ENCODE assay signal across 18 cellular contexts in genomic region chr3:15303728-15304127, GRCh38. TPM values are rescaled to one million over a fixed set of nuclear protein-coding genes. Genes with fewer than 3 reads are reported as not detected.
DNase-seq lines count a peak whose midpoint lies in the region; ATAC-seq lines count a peak whose summit lies in the region.
"Had no signal": no experiment of that assay in that cellular context is flagged by ENCODE, and none has a peak within 500 bp of the region (broad histone marks: within the 10 kb centered on the region; RNA-seq: fewer than 3 reads in every experiment).

No MANE protein-coding gene starts in this region.

- peak overlapping the region; percentile 60 for H3K4me3 Mint-ChIP-seq in activated T-cell treated with anti-CD3 and anti-CD28 coated beads, Interleukin-2, amount 50 U/mL, for 4 hours
- peak overlapping the region; percentile 53 for H3K4me3 Mint-ChIP-seq in activated CD4-positive, alpha-beta memory T cell treated with anti-CD3 and anti-CD28 coated beads for 36 hours
- peak overlapping the region; percentile 76 for H3K4me3 Mint-ChIP-seq in stimulated activated effector memory CD8-positive, alpha-beta T cell treated with anti-CD3 and anti-CD28 coated beads, Interleukin-12 subunit alpha, Interleukin-12 subunit beta, amount 100 ng/mL, for 72 hours

- H3K27ac Mint-ChIP-seq in activated CD4-positive, alpha-beta memory T cell treated with anti-CD3 and anti-CD28 coated beads for 36 hours, result peak overlapping the region; percentile 88
- H3K27ac Mint-ChIP-seq in stimulated activated effector memory CD8-positive, alpha-beta T cell treated with anti-CD3 and anti-CD28 coated beads, Interleukin-12 subunit alpha, Interleukin-12 subunit beta, amount 100 ng/mL, for 72 hours, result peak overlapping the region; percentile 93

- no peak for ATAC-seq in activated T-cell treated with anti-CD3 and anti-CD28 coated beads, Interleukin-2, amount 50 U/mL, for 4 hours
- ATAC-seq in left cardiac atrium, result peak; percentile 44 to 73
- ATAC-seq in stimulated activated effector memory CD8-positive, alpha-beta T cell treated with anti-CD3 and anti-CD28 coated beads, Interleukin-12 subunit alpha, Interleukin-12 subunit beta, amount 100 ng/mL, for 72 hours, result peak; percentile 6
- ATAC-seq: gastroesophageal sphincter had no signal

- CTCF ChIA-PET in activated CD4-positive, alpha-beta memory T cell treated with anti-CD3 and anti-CD28 coated beads for 36 hours (lab: Charles Lee), result interaction anchor here (0.9 to 3.4 kb wide), 4 partner anchors 20 to 36 kb away, joined by 3 to 12 read pairs (median 6); partner anchors contain the start of gene SH3BP5

- intact Hi-C loops in activated CD4-positive, alpha-beta memory T cell treated with anti-CD3 and anti-CD28 coated beads for 36 hours (cut with micrococcal nuclease), result no loop called here
- intact Hi-C loops in left cardiac atrium (cut with DNase I), result no loop called here

- H3K4me1 Mint-ChIP-seq in activated T-cell treated with anti-CD3 and anti-CD28 coated beads, Interleukin-2, amount 50 U/mL, for 4 hours (ENCODE audit: low read depth), result peaks cover 73% of the 10 kb centered on the region
- H3K4me1 Mint-ChIP-seq in activated CD4-positive, alpha-beta memory T cell treated with anti-CD3 and anti-CD28 coated beads for 36 hours (ENCODE audit: low read depth), result peaks cover 76% of the 10 kb centered on the region
- H3K4me1 Mint-ChIP-seq in stimulated activated effector memory CD8-positive, alpha-beta T cell treated with anti-CD3 and anti-CD28 coated beads, Interleukin-12 subunit alpha, Interleukin-12 subunit beta, amount 100 ng/mL, for 72 hours, result peaks cover 73% of the 10 kb centered on the region

- no peaks in the 10 kb centered on the region for H3K27me3 Mint-ChIP-seq in activated T-cell treated with anti-CD3 and anti-CD28 coated beads, Interleukin-2, amount 50 U/mL, for 4 hours (ENCODE audit: low read depth)
- H3K27me3 Mint-ChIP-seq in activated CD4-positive, alpha-beta memory T cell treated with anti-CD3 and anti-CD28 coated beads for 36 hours, result no peaks in the 10 kb centered on the region

- H3K9me3 Mint-ChIP-seq in activated T-cell treated with anti-CD3 and anti-CD28 coated beads, Interleukin-2, amount 50 U/mL, for 4 hours, result no peaks in the 10 kb centered on the region
- H3K9me3 Mint-ChIP-seq in activated CD4-positive, alpha-beta memory T cell treated with anti-CD3 and anti-CD28 coated beads for 36 hours, result no peaks in the 10 kb centered on the region
- no peaks in the 10 kb centered on the region for H3K9me3 Mint-ChIP-seq in stimulated activated effector memory CD8-positive, alpha-beta T cell treated with anti-CD3 and anti-CD28 coated beads, Interleukin-12 subunit alpha, Interleukin-12 subunit beta, amount 100 ng/mL, for 72 hours

- H3K36me3 Mint-ChIP-seq in activated T-cell treated with anti-CD3 and anti-CD28 coated beads, Interleukin-2, amount 50 U/mL, for 4 hours (ENCODE audit: insufficient read depth), result peaks cover 42% of the 10 kb centered on the region
- H3K36me3 Mint-ChIP-seq in activated CD4-positive, alpha-beta memory T cell treated with anti-CD3 and anti-CD28 coated beads for 36 hours, result peaks cover 33% of the 10 kb centered on the region
- peaks cover 23% of the 10 kb centered on the region for H3K36me3 Mint-ChIP-seq in stimulated activated effector memory CD8-positive, alpha-beta T cell treated with anti-CD3 and anti-CD28 coated beads, Interleukin-12 subunit alpha, Interleukin-12 subunit beta, amount 100 ng/mL, for 72 hours

- POLR2A ChIA-PET in activated CD4-positive, alpha-beta memory T cell treated with anti-CD3 and anti-CD28 coated beads for 36 hours (lab: Charles Lee), result no interaction called here

- no peak for DNase-seq in activated T-cell treated with anti-CD3 and anti-CD28 coated beads, Interleukin-2, amount 50 U/mL, for 4 hours
- DNase-seq in activated T-cell treated with anti-CD3 and anti-CD28 coated beads for 4 hours, result no peak
- no peak for DNase-seq in activated CD4-positive, alpha-beta memory T cell treated with anti-CD3 and anti-CD28 coated beads for 36 hours
- DNase-seq in left cardiac atrium, result no peak
- no peak for DNase-seq in stimulated activated effector memory CD8-positive, alpha-beta T cell treated with anti-CD3 and anti-CD28 coated beads, Interleukin-12 subunit alpha, Interleukin-12 subunit beta, amount 100 ng/mL, for 72 hours (ENCODE audit: low spot score in 2 of 2)
- no peak for DNase-seq in activated CD4-positive, CD25-positive, alpha-beta regulatory T cell treated with anti-CD3 and anti-CD28 coated beads, Interleukin-2, amount 50 U/mL, for 72 hours
- no peak for DNase-seq in activated effector memory CD4-positive, alpha-beta T cell treated with anti-CD3 and anti-CD28 coated beads, Interleukin-2, amount 50 U/mL, for 16 hours
- DNase-seq in effector CD4-positive, alpha-beta T cell, result no peak
- DNase-seq: ACHN; DMS79 treated with DMSO at 0.1 percent for 48 hours; erythroblast; NCI-H187 treated with DMSO at 0.1 percent for 48 hours; NCI-H446; posterior cingulate gyrus; RPMI8226; small intestine; stimulated activated CD8-positive, alpha-beta memory T cell treated with anti-CD3 and anti-CD28 coated beads, Interleukin-4, amount 100 ng/mL, for 48 hours had no signal

RNA-seq across cellular contexts. Expression of gene SH3BP5, which starts 28.7 kb away (rescaled TPM):
- 10 to 100 TPM; 11.1 to 26.1 (median 12.9) TPM for total RNA-seq in activated T-cell treated with anti-CD3 and anti-CD28 coated beads, Interleukin-2, amount 50 U/mL, for 4 hours
- total RNA-seq in activated CD4-positive, alpha-beta memory T cell treated with anti-CD3 and anti-CD28 coated beads for 36 hours, result 10 to 100 TPM; 33.6 to 37.5 TPM
- 10 to 100 TPM; 21.7 to 24.8 TPM for total RNA-seq in left cardiac atrium

Comparison
In these comparisons a context has a peak if more than half of its experiments do, and no peak if none do; other contexts are left out.
1. ATAC-seq: peak in left cardiac atrium (2 of 2) and stimulated activated effector memory CD8-positive, alpha-beta T cell treated with anti-CD3 and anti-CD28 coated beads, Interleukin-12 subunit alpha, Interleukin-12 subunit beta, amount 100 ng/mL, for 72 hours (single experiment); none in activated T-cell treated with anti-CD3 and anti-CD28 coated beads, Interleukin-2, amount 50 U/mL, for 4 hours (0 of 2).
2. Peak in every context shown above with its lines, with median percentiles within 50 percentile points of each other: H3K4me3 Mint-ChIP-seq.